Comparison of ENCODE assay signal across 8 cellular contexts in genomic region chr13:110108348-110109139, GRCh38.
DNase-seq lines count a peak whose midpoint lies in the region; ATAC-seq and TF ChIP-seq lines count a peak whose summit lies in the region.

No MANE protein-coding gene starts in this region.

- peak; percentile 34 to 83 (median 63) for TF ChIP-seq CTCF in heart right ventricle (IDR thresholded peaks at IDR 0.05)

- no peaks in the 10 kb centered on the region for H3K9me3 Mint-ChIP-seq in activated T-helper 17 cell treated with anti-CD3 and anti-CD28 coated beads, Interleukin-2, amount 50 U/mL, for 72 hours
- H3K9me3 Mint-ChIP-seq in activated T-cell treated with anti-CD3 and anti-CD28 coated beads, Interleukin-2, amount 50 U/mL, for 4 hours = no peaks in the 10 kb centered on the region

- H3K4me1 ChIP-seq in heart right ventricle = peaks cover 4 to 50% (median 21%) of the 10 kb centered on the region in 9 donors
- peaks cover 34% of the 10 kb centered on the region for H3K4me1 ChIP-seq in rectal smooth muscle tissue (ENCODE audit: control insufficient read depth, insufficient read depth, low read length)

- ATAC-seq in activated T-helper 17 cell treated with anti-CD3 and anti-CD28 coated beads, Interleukin-2, amount 50 U/mL, for 72 hours (replicated peaks) = peak; percentile 37
- peak; percentile 85 to 94 (median 90) for ATAC-seq in heart right ventricle
- no peak for ATAC-seq in GM19395 (IDR thresholded peaks at IDR 0.05; ENCODE audit: unreplicated experiment)
- no peak for ATAC-seq in activated T-cell treated with anti-CD3 and anti-CD28 coated beads, Interleukin-2, amount 50 U/mL, for 4 hours

- H3K36me3 Mint-ChIP-seq in activated T-helper 17 cell treated with anti-CD3 and anti-CD28 coated beads, Interleukin-2, amount 50 U/mL, for 72 hours (ENCODE audit: low read depth) = no peaks in the 10 kb centered on the region
- no peaks in the 10 kb centered on the region for H3K36me3 Mint-ChIP-seq in activated T-cell treated with anti-CD3 and anti-CD28 coated beads, Interleukin-2, amount 50 U/mL, for 4 hours (ENCODE audit: insufficient read depth)

- no peaks in the 10 kb centered on the region for H3K4me1 Mint-ChIP-seq in activated T-helper 17 cell treated with anti-CD3 and anti-CD28 coated beads, Interleukin-2, amount 50 U/mL, for 72 hours
- H3K4me1 Mint-ChIP-seq in activated T-cell treated with anti-CD3 and anti-CD28 coated beads, Interleukin-2, amount 50 U/mL, for 4 hours (ENCODE audit: low read depth) = no peaks in the 10 kb centered on the region

- DNase-seq in DMS 273 (lab: John Stamatoyannopoulos, UW; ENCODE audit: unreplicated experiment) (peak; percentile 53), DMS 273 treated with DMSO at 0.1 percent for 48 hours (lab: John Stamatoyannopoulos, UW) (no peak), NCI-H146 (lab: John Stamatoyannopoulos, UW) (peak; percentile 80), heart right ventricle (peak; percentile 80 to 81)
- DNase-seq in activated T-cell treated with anti-CD3 and anti-CD28 coated beads, Interleukin-2, amount 50 U/mL, for 4 hours = no peak

- no peak overlapping the region for H3K4me3 Mint-ChIP-seq in activated T-helper 17 cell treated with anti-CD3 and anti-CD28 coated beads, Interleukin-2, amount 50 U/mL, for 72 hours
- H3K4me3 Mint-ChIP-seq in activated T-cell treated with anti-CD3 and anti-CD28 coated beads, Interleukin-2, amount 50 U/mL, for 4 hours = no peak overlapping the region

- no peak overlapping the region for H3K27ac Mint-ChIP-seq in activated T-helper 17 cell treated with anti-CD3 and anti-CD28 coated beads, Interleukin-2, amount 50 U/mL, for 72 hours

- H3K4me3 ChIP-seq in heart right ventricle = no peak overlapping the region
- H3K4me3 ChIP-seq in rectal smooth muscle tissue (ENCODE audit: low read length) = no peak overlapping the region

- H3K36me3 ChIP-seq in heart right ventricle (no peaks in the 10 kb centered on the region), rectal smooth muscle tissue (ENCODE audit: control insufficient read depth, insufficient read depth, low read length) (no peaks in the 10 kb centered on the region)

- no peaks in the 10 kb centered on the region for H3K27me3 Mint-ChIP-seq in activated T-helper 17 cell treated with anti-CD3 and anti-CD28 coated beads, Interleukin-2, amount 50 U/mL, for 72 hours
- H3K27me3 Mint-ChIP-seq in activated T-cell treated with anti-CD3 and anti-CD28 coated beads, Interleukin-2, amount 50 U/mL, for 4 hours (ENCODE audit: low read depth) = no peaks in the 10 kb centered on the region

- 74 to 75% methylated on average over 6 of the region's 6 CpGs for WGBS in heart right ventricle, 2 donors

- no peak overlapping the region for H3K9ac ChIP-seq in rectal smooth muscle tissue (ENCODE audit: low read length)

- intact Hi-C loops in heart right ventricle (cut with DNase I) = loop anchor here (5.0 to 10.0 kb wide), 16 partner anchors 56 to 1146 kb away; partner anchors contain the start of gene IRS2 (in 8 of the 10)

- no peaks in the 10 kb centered on the region for H3K9me3 ChIP-seq in heart right ventricle

- H3K27ac ChIP-seq in heart right ventricle (peak overlapping the region in 7 of 10 donors; percentile 47 to 85 (median 68)), rectal smooth muscle tissue (ENCODE audit: low read depth, low read length) (peak overlapping the region; percentile 90)

- H3K27me3 ChIP-seq in heart right ventricle = no peaks in the 10 kb centered on the region
- H3K27me3 ChIP-seq in rectal smooth muscle tissue (ENCODE audit: control insufficient read depth, insufficient read depth, low read length) = no peaks in the 10 kb centered on the region

Comparison
In these comparisons a context has a peak if more than half of its experiments do, and no peak if none do; other contexts are left out.
1. DNase-seq: peak in DMS 273 (single experiment), NCI-H146 (single experiment) and heart right ventricle (2 of 2); none in DMS 273 treated with DMSO at 0.1 percent for 48 hours (single experiment) and activated T-cell treated with anti-CD3 and anti-CD28 coated beads, Interleukin-2, amount 50 U/mL, for 4 hours (single experiment).
2. ATAC-seq: peak in activated T-helper 17 cell treated with anti-CD3 and anti-CD28 coated beads, Interleukin-2, amount 50 U/mL, for 72 hours (single experiment) and heart right ventricle (8 of 8); none in GM19395 (single experiment) and activated T-cell treated with anti-CD3 and anti-CD28 coated beads, Interleukin-2, amount 50 U/mL, for 4 hours (0 of 2).